ENCODE assay signal across 17 cellular contexts in genomic region chr10:35058686-35059085, GRCh38. TPM values are rescaled to one million over a fixed set of nuclear protein-coding genes. Genes with fewer than 3 reads are reported as not detected.
A peak's percentile ranks its signal among the peaks of the same experiment; 100 is the strongest.
DNase-seq lines count a peak whose midpoint lies in the region; ATAC-seq and TF ChIP-seq lines count a peak whose summit lies in the region.
"Had no signal": no experiment of that assay in that cellular context is flagged by ENCODE, and none has a peak within 500 bp of the region (broad histone marks: within the 10 kb centered on the region; RNA-seq: fewer than 3 reads in every experiment).

No MANE protein-coding gene starts in this region.

- H3K4me1 Mint-ChIP-seq in activated CD8-positive, alpha-beta memory T cell treated with anti-CD3 and anti-CD28 coated beads, Interleukin-2, amount 10 ng/mL, durations not matched to agents 7 days and 5 days: peaks cover 16% of the 10 kb centered on the region

- POLR2A ChIA-PET in PC-9 (lab: Charles Lee; ENCODE audit: unreplicated experiment): no interaction called here

- intact Hi-C loops in PC-9 (cut with micrococcal nuclease; ENCODE audit: unreplicated experiment): no loop called here

- peaks cover 6% of the 10 kb centered on the region; the same call in 1 of the 2 replicates for H3F3A ChIP-seq in PC-9 (ENCODE audit: insufficient read depth, low read depth)
- peaks cover 24% of the 10 kb centered on the region for H3F3A ChIP-seq in smooth muscle cell (ENCODE audit: low read depth)

- H3K36me3 Mint-ChIP-seq in activated CD8-positive, alpha-beta memory T cell treated with anti-CD3 and anti-CD28 coated beads, Interleukin-2, amount 10 ng/mL, durations not matched to agents 7 days and 5 days: peaks cover 39% of the 10 kb centered on the region

- H3K36me3 ChIP-seq in PC-9 (ENCODE audit: low read depth): peaks cover 7% of the 10 kb centered on the region; the same call in 1 of the 2 replicates
- H3K36me3 ChIP-seq in iPS-20b (ENCODE audit: insufficient read depth, low read depth, low read length): peaks cover 59% of the 10 kb centered on the region
- H3K36me3 ChIP-seq in smooth muscle cell (ENCODE audit: low read depth): peaks cover 7% of the 10 kb centered on the region

- H4K20me1 ChIP-seq in PC-9 (ENCODE audit: insufficient read depth) (no peaks in the 10 kb centered on the region), smooth muscle cell (ENCODE audit: low read depth) (no peaks in the 10 kb centered on the region)

- no peaks in the 10 kb centered on the region for H3K27me3 Mint-ChIP-seq in activated CD8-positive, alpha-beta memory T cell treated with anti-CD3 and anti-CD28 coated beads, Interleukin-2, amount 10 ng/mL, durations not matched to agents 7 days and 5 days
- H3K27me3 Mint-ChIP-seq: central memory CD8-positive, alpha-beta T cell; T-helper 17 cell had no signal

- H3K4me3 ChIP-seq in PC-9 (no peak overlapping the region), iPS-20b (ENCODE audit: low read length) (0 out of 2 replicates have a peak overlapping the region, but pooled peaks have one; percentile 8), smooth muscle cell (no peak overlapping the region)
- H3K4me3 ChIP-seq: neural progenitor cell, transverse colon had no signal

- H3K79me2 ChIP-seq in PC-9 (ENCODE audit: low read depth): no peaks in the 10 kb centered on the region
- peaks cover 15% of the 10 kb centered on the region for H3K79me2 ChIP-seq in smooth muscle cell (ENCODE audit: low read depth)

- no peak overlapping the region for H2AFZ ChIP-seq in PC-9
- H2AFZ ChIP-seq in smooth muscle cell (ENCODE audit: low read depth): no peak overlapping the region
- H2AFZ ChIP-seq: neural progenitor cell had no signal

- no peaks in the 10 kb centered on the region for H3K9me3 Mint-ChIP-seq in activated CD8-positive, alpha-beta memory T cell treated with anti-CD3 and anti-CD28 coated beads, Interleukin-2, amount 10 ng/mL, durations not matched to agents 7 days and 5 days (ENCODE audit: low read depth)
- H3K9me3 Mint-ChIP-seq: central memory CD8-positive, alpha-beta T cell; neural progenitor cell had no signal

- no peak for ATAC-seq in activated CD8-positive, alpha-beta memory T cell treated with anti-CD3 and anti-CD28 coated beads, Interleukin-2, amount 10 ng/mL, durations not matched to agents 7 days and 5 days
- no peak for ATAC-seq in HG02840 (IDR thresholded peaks at IDR 0.05; ENCODE audit: low FRiP score, unreplicated experiment)
- no peak for ATAC-seq in GM19395 (IDR thresholded peaks at IDR 0.05; ENCODE audit: unreplicated experiment)
- ATAC-seq: T-helper 17 cell had no signal

- peaks cover 18% of the 10 kb centered on the region for H3K4me1 ChIP-seq in PC-9 (replicated peaks; ENCODE audit: insufficient read depth)
- peaks cover 7% of the 10 kb centered on the region for H3K4me1 ChIP-seq in iPS-20b (ENCODE audit: insufficient read depth, low read length)
- peaks cover 14% of the 10 kb centered on the region for H3K4me1 ChIP-seq in smooth muscle cell (ENCODE audit: low read depth)
- H3K4me1 ChIP-seq: neural progenitor cell had no signal

- H3K27ac ChIP-seq in PC-9 (peak overlapping the region; percentile 64), iPS-20b (ENCODE audit: low read length) (no peak overlapping the region), smooth muscle cell (ENCODE audit: low read depth) (peak overlapping the region; percentile 75)
- H3K27ac ChIP-seq: neural progenitor cell, transverse colon had no signal

- H3K9ac ChIP-seq in iPS-20b (ENCODE audit: low read depth, low read length) (no peak overlapping the region), smooth muscle cell (ENCODE audit: low read depth) (peak overlapping the region; percentile 3)
- H3K9ac ChIP-seq: neural progenitor cell had no signal

- H3K9me3 ChIP-seq in PC-9 (ENCODE audit: insufficient read depth, low read depth) (no peaks in the 10 kb centered on the region), iPS-20b (ENCODE audit: insufficient read depth, low read depth, low read length) (no peaks in the 10 kb centered on the region), smooth muscle cell (replicated peaks; ENCODE audit: low read depth) (no peaks in the 10 kb centered on the region)
- H3K9me3 ChIP-seq: transverse colon had no signal

- H3K4me2 ChIP-seq in PC-9 (peak overlapping the region; percentile 32), smooth muscle cell (peak overlapping the region; percentile 75)
- H3K4me2 ChIP-seq: neural progenitor cell had no signal

- no peaks in the 10 kb centered on the region for H3K27me3 ChIP-seq in PC-9 (ENCODE audit: insufficient read depth, low read depth)
- no peaks in the 10 kb centered on the region for H3K27me3 ChIP-seq in iPS-20b (ENCODE audit: insufficient read depth, low read length)
- no peaks in the 10 kb centered on the region for H3K27me3 ChIP-seq in smooth muscle cell (ENCODE audit: low read depth)
- H3K27me3 ChIP-seq: neural progenitor cell, transverse colon had no signal

- TF ChIP-seq CTCF in PC-9 (conservative IDR thresholded peaks at IDR 0.05) (no peak), smooth muscle cell (IDR thresholded peaks at IDR 0.05; ENCODE audit: borderline replicate concordance, insufficient read depth, poor library complexity, severe bottlenecking) (no peak)

- no peak for DNase-seq in activated CD8-positive, alpha-beta memory T cell treated with anti-CD3 and anti-CD28 coated beads, Interleukin-2, amount 10 ng/mL, durations not matched to agents 7 days and 5 days
- no peak for DNase-seq in activated CD8-positive, alpha-beta memory T cell treated with anti-CD3 and anti-CD28 coated beads for 24 hours
- DNase-seq in PC-9 (no peak), smooth muscle cell (lab: John Stamatoyannopoulos, UW; ENCODE audit: unreplicated experiment) (no peak), NCI-H1436 treated with DMSO at 0.1 percent for 48 hours (lab: John Stamatoyannopoulos, UW) (no peak)
- DNase-seq: effector CD8-positive, alpha-beta T cell; GOT3; NCI-H524 treated with DMSO at 0.1 percent for 48 hours; Right ventricle myocardium superior; stimulated activated naive CD4-positive, alpha-beta T cell treated with Interleukin-2 at 50 U/mL for 16 hours; T-helper 17 cell; transverse colon had no signal

- CTCF ChIA-PET in activated CD8-positive, alpha-beta memory T cell treated with anti-CD3 and anti-CD28 coated beads, Interleukin-2, amount 10 ng/mL, durations not matched to agents 7 days and 5 days (lab: Charles Lee): no interaction called here
- CTCF ChIA-PET in PC-9 (lab: Charles Lee): no interaction called here

- peak overlapping the region; percentile 62 for H3K27ac Mint-ChIP-seq in activated CD8-positive, alpha-beta memory T cell treated with anti-CD3 and anti-CD28 coated beads, Interleukin-2, amount 10 ng/mL, durations not matched to agents 7 days and 5 days
- H3K27ac Mint-ChIP-seq: neural progenitor cell, T-helper 17 cell had no signal

- 43% methylated on average over 1 of the region's 1 CpG for WGBS in smooth muscle cell (ENCODE audit: low lambda C conversion rate)

- no peaks in the 10 kb centered on the region for H3K9me2 ChIP-seq in PC-9 (ENCODE audit: insufficient read depth)

- H3K4me3 Mint-ChIP-seq in activated CD8-positive, alpha-beta memory T cell treated with anti-CD3 and anti-CD28 coated beads, Interleukin-2, amount 10 ng/mL, durations not matched to agents 7 days and 5 days: no peak overlapping the region
- H3K4me3 Mint-ChIP-seq: central memory CD8-positive, alpha-beta T cell; neural progenitor cell; T-helper 17 cell had no signal

- no TSS peak for BruUV-seq in PC-9 (replicated peaks; lab: Mats Ljungman, UMichigan)

RNA-seq across cellular contexts. Expression of gene CUL2, which starts 31.5 kb away (rescaled TPM):
- total RNA-seq in activated CD8-positive, alpha-beta memory T cell treated with anti-CD3 and anti-CD28 coated beads, Interleukin-2, amount 10 ng/mL, durations not matched to agents 7 days and 5 days: 10 to 100 TPM; 37.4 to 44.5 TPM
- 24.7 and 31.5 TPM in 2 replicates for total RNA-seq in PC-9 (2021)
- 38.7 and 52.5 TPM in 2 replicates for total RNA-seq in smooth muscle cell
- polyA plus RNA-seq in smooth muscle cell: 35.9 and 39.6 TPM in 2 replicates
